In the genomic region with DNA sequence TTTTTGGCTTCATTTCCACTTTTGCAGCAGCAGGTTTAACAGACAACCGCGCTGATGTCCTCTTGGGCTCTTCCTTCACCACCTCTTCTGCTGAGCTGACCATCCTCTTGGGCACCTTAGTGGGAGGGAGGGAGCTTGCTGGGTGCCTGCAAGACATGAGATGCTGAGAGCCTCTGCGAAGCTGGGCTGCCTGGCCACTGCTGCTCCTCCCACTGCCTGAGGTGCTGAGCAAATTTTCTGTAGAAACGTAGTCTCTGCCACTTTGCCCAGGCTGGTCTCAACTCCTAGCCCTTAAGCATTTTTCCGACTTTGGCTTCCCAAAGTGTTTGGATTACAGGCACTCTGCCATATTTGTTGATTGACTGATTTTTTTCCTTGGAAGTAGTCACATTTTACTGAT, we compare ENCODE assay signal across 1 cellular context.
TF ChIP-seq lines count a peak whose summit lies in the region.

No MANE protein-coding gene starts in this region.

TF ChIP-seq in WTC11, 78 proteins besides CTCF, POLR2A, EP300 and RAD21 (continued from another document):
- TF ChIP-seq, protein P1, sequence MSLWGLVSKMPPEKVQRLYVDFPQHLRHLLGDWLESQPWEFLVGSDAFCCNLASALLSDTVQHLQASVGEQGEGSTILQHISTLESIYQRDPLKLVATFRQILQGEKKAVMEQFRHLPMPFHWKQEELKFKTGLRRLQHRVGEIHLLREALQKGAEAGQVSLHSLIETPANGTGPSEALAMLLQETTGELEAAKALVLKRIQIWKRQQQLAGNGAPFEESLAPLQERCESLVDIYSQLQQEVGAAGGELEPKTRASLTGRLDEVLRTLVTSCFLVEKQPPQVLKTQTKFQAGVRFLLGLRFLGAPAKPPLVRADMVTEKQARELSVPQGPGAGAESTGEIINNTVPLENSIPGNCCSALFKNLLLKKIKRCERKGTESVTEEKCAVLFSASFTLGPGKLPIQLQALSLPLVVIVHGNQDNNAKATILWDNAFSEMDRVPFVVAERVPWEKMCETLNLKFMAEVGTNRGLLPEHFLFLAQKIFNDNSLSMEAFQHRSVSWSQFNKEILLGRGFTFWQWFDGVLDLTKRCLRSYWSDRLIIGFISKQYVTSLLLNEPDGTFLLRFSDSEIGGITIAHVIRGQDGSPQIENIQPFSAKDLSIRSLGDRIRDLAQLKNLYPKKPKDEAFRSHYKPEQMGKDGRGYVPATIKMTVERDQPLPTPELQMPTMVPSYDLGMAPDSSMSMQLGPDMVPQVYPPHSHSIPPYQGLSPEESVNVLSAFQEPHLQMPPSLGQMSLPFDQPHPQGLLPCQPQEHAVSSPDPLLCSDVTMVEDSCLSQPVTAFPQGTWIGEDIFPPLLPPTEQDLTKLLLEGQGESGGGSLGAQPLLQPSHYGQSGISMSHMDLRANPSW (CRISPR knock-in tag; conservative IDR thresholded peaks at IDR 0.05; ENCODE audit: low read depth): no peak
- TF ChIP-seq, protein P2, sequence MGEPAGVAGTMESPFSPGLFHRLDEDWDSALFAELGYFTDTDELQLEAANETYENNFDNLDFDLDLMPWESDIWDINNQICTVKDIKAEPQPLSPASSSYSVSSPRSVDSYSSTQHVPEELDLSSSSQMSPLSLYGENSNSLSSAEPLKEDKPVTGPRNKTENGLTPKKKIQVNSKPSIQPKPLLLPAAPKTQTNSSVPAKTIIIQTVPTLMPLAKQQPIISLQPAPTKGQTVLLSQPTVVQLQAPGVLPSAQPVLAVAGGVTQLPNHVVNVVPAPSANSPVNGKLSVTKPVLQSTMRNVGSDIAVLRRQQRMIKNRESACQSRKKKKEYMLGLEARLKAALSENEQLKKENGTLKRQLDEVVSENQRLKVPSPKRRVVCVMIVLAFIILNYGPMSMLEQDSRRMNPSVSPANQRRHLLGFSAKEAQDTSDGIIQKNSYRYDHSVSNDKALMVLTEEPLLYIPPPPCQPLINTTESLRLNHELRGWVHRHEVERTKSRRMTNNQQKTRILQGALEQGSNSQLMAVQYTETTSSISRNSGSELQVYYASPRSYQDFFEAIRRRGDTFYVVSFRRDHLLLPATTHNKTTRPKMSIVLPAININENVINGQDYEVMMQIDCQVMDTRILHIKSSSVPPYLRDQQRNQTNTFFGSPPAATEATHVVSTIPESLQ (CRISPR knock-in tag; IDR thresholded peaks at IDR 0.05): no peak
- TF ChIP-seq JAZF1 (CRISPR knock-in tag; IDR thresholded peaks at IDR 0.05): no peak
- TF ChIP-seq NR1H2 (CRISPR knock-in tag; IDR thresholded peaks at IDR 0.05): no peak
- TF ChIP-seq SOX15 (CRISPR knock-in tag; IDR thresholded peaks at IDR 0.05): no peak
- TF ChIP-seq GTF2I (CRISPR knock-in tag; conservative IDR thresholded peaks at IDR 0.05): no peak
